In the genomic region with DNA sequence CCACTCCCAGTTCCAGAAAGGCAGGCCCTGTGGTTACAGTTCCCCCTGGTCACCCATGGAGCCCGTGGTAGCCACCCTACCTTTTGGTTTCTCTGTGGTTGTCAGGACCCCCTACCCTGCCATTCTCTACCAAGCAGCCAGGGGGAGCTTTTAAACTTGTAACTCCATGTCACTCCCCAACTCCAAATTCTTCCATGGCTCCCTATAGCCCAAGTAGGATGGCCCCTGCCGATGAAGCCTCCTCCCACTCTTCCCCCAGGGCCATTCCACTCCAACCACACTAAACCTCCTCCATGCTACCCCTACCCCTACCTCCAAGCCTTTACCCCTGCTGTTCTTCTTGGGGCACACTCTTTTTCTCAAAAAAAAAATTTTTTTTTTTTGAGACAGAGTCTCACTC, we compare ENCODE assay signal across 9 cellular contexts. TPM values are rescaled to one million over a fixed set of nuclear protein-coding genes. Genes with fewer than 3 reads are reported as not detected.
DNase-seq lines count a peak whose midpoint lies in the region; ATAC-seq, FAIRE-seq and TF ChIP-seq lines count a peak whose summit lies in the region.
"Had no signal": no experiment of that assay in that cellular context is flagged by ENCODE, and none has a peak within 500 bp of the region (broad histone marks: within the 10 kb centered on the region; RNA-seq: fewer than 3 reads in every experiment).

No MANE protein-coding gene starts in this region.

- H3K4me1 Mint-ChIP-seq in activated naive CD4-positive, alpha-beta T cell treated with anti-CD3 and anti-CD28 coated beads for 36 hours (ENCODE audit: low read depth), result peaks cover 12% of the 10 kb centered on the region

- H3K27me3 Mint-ChIP-seq in activated naive CD4-positive, alpha-beta T cell treated with anti-CD3 and anti-CD28 coated beads for 36 hours (ENCODE audit: low read depth), result no peaks in the 10 kb centered on the region

- H3K27ac Mint-ChIP-seq in activated naive CD4-positive, alpha-beta T cell treated with anti-CD3 and anti-CD28 coated beads for 36 hours, result no peak overlapping the region

- H3K36me3 ChIP-seq in keratinocyte (ENCODE audit: control insufficient read depth in 2 of 2, extremely low read depth in 1 of 2, insufficient read depth in 2 of 2, low read length in 2 of 2) (no peaks in the 10 kb centered on the region), suprapubic skin (peaks cover 8% of the 10 kb centered on the region)

- no peak overlapping the region for H3K9ac ChIP-seq in keratinocyte (ENCODE audit: control insufficient read depth, extremely low read depth, insufficient read depth, low read length)

- no peaks in the 10 kb centered on the region for H3K27me3 ChIP-seq in keratinocyte (ENCODE audit: control insufficient read depth, extremely low read depth, insufficient read depth, low read length)
- no peaks in the 10 kb centered on the region for H3K27me3 ChIP-seq in suprapubic skin

- no peak for FAIRE-seq in keratinocyte (lab: Jason Lieb, UNC)
- FAIRE-seq: frontal cortex had no signal

- no peaks in the 10 kb centered on the region for H3K9me3 ChIP-seq in keratinocyte (ENCODE audit: control insufficient read depth, low read depth, low read length)
- H3K9me3 ChIP-seq in suprapubic skin, result no peaks in the 10 kb centered on the region

- no peak for TF ChIP-seq EP300 in suprapubic skin (IDR thresholded peaks at IDR 0.05)

- no peaks in the 10 kb centered on the region for H3K79me2 ChIP-seq in keratinocyte (ENCODE audit: control insufficient read depth, insufficient read depth, low read length)

- no peaks in the 10 kb centered on the region for H3K9me1 ChIP-seq in keratinocyte (ENCODE audit: control insufficient read depth, extremely low read depth, insufficient read depth, low read length)

- CTCF ChIA-PET in activated naive CD4-positive, alpha-beta T cell treated with anti-CD3 and anti-CD28 coated beads for 36 hours (lab: Charles Lee), result interaction anchor here (0.6 to 9.0 kb wide), 7 partner anchors 9 to 154 kb away, joined by 3 to 58 read pairs (median 4); a partner anchor contains a TSS

- H3K4me2 ChIP-seq in keratinocyte (ENCODE audit: control insufficient read depth, extremely low read depth, insufficient read depth, low read depth, low read length), result no peak overlapping the region

- dilution Hi-C loops in keratinocyte (cut with MboI; ENCODE audit: extremely low pct_ligation_motif_present, low sequenced_read_pairs), result no loop called here

- peak; percentile 42 to 49 (median 42) for TF ChIP-seq CTCF in keratinocyte (optimal IDR thresholded peaks at IDR 0.05 in 1 of 3, IDR thresholded peaks at IDR 0.05 in 1 of 3, conservative IDR thresholded peaks at IDR 0.05 in 1 of 3; ENCODE audit: extremely low read depth in 1 of 3, insufficient read depth in 2 of 3, low read length in 3 of 3)
- TF ChIP-seq CTCF in suprapubic skin (IDR thresholded peaks at IDR 0.05), result peak; percentile 19 to 44

- ATAC-seq in GM21619 (IDR thresholded peaks at IDR 0.05; ENCODE audit: unreplicated experiment), result no peak

- no peaks in the 10 kb centered on the region for H4K20me1 ChIP-seq in keratinocyte (ENCODE audit: control insufficient read depth, extremely low read depth, insufficient read depth, low read length)

- WGBS in suprapubic skin, result 44% methylated on average over 2 of the region's 2 CpGs

- peak; percentile 27 for DNase-seq in stimulated activated CD4-positive, alpha-beta T cell treated with anti-CD3 and anti-CD28 coated beads, Interleukin-1b, Interleukin-23, amount 100 ng/mL, for 48 hours
- no peak for DNase-seq in stimulated activated CD4-positive, alpha-beta T cell treated with anti-CD3 and anti-CD28 coated beads, Interleukin-2, amount 100 ng/mL, for 48 hours
- DNase-seq in NCI-H82 (lab: John Stamatoyannopoulos, UW), result peak; percentile 64
- DNase-seq in activated naive CD4-positive, alpha-beta T cell treated with anti-CD3 and anti-CD28 coated beads for 36 hours, result peak; percentile 64
- no peak for DNase-seq in keratinocyte (ENCODE audit: low read depth, low spot score)
- DNase-seq in suprapubic skin (ENCODE audit: low spot score in 2 of 2), result no peak
- no peak for DNase-seq in COLO829 (ENCODE audit: low spot score)

- no peak overlapping the region for H3K27ac ChIP-seq in keratinocyte (ENCODE audit: control insufficient read depth, insufficient read depth, low read length)
- peak overlapping the region; percentile 90 for H3K27ac ChIP-seq in suprapubic skin

- peak overlapping the region; percentile 16 for H3K4me3 Mint-ChIP-seq in activated naive CD4-positive, alpha-beta T cell treated with anti-CD3 and anti-CD28 coated beads for 36 hours

- no peak for TF ChIP-seq POLR2A in suprapubic skin (IDR thresholded peaks at IDR 0.05)

- intact Hi-C loops in activated naive CD4-positive, alpha-beta T cell treated with anti-CD3 and anti-CD28 coated beads for 36 hours (cut with micrococcal nuclease), result loop anchor here (1.0 kb wide), 2 partner anchors 21 to 124 kb away; no protein-coding TSS in a partner anchor

- peaks cover 3% of the 10 kb centered on the region for H3K36me3 Mint-ChIP-seq in activated naive CD4-positive, alpha-beta T cell treated with anti-CD3 and anti-CD28 coated beads for 36 hours (ENCODE audit: low read depth)

- no peaks in the 10 kb centered on the region for H3K9me3 Mint-ChIP-seq in activated naive CD4-positive, alpha-beta T cell treated with anti-CD3 and anti-CD28 coated beads for 36 hours

- H3K4me3 ChIP-seq in keratinocyte (ENCODE audit: control insufficient read depth in 2 of 3, extremely low read depth in 1 of 3, insufficient read depth in 2 of 3, low read depth in 1 of 3, low read length in 3 of 3), result no peak overlapping the region
- peak overlapping the region; percentile 87 for H3K4me3 ChIP-seq in suprapubic skin

- H3K4me1 ChIP-seq in keratinocyte (ENCODE audit: control insufficient read depth, extremely low read depth, insufficient read depth, low read length) (no peaks in the 10 kb centered on the region), suprapubic skin (peaks cover 55% of the 10 kb centered on the region)

- H2AFZ ChIP-seq in keratinocyte (ENCODE audit: control insufficient read depth, low read length), result no peak overlapping the region

RNA-seq across cellular contexts. Expression of a gene that starts 2.2 kb away (rescaled TPM):
- total RNA-seq in activated naive CD4-positive, alpha-beta T cell treated with anti-CD3 and anti-CD28 coated beads for 36 hours, result 1 to 10 TPM; 3.4 TPM
- 1.6 to 2.6 TPM (median 2.2 TPM) in 3 replicates for polyA plus RNA-seq in keratinocyte
- 0.26 TPM for polyA plus RNA-seq in keratinocyte (2011; ENCODE audit: low read depth)
- polyA plus RNA-seq in keratinocyte (2011; cell fraction: cytosol; rRNA removed), result 1.9 and 2.6 TPM in 2 replicates
- 2.4 and 3.1 TPM in 2 replicates for polyA plus RNA-seq in keratinocyte (2011; cell fraction: nucleus; rRNA removed)
- polyA plus RNA-seq in keratinocyte (2012; ENCODE audit: low replicate concordance), result 2.1 and 2.6 TPM in 2 replicates
- 6.7 to 13.0 TPM (median 11.7 TPM) in 3 replicates for polyA minus RNA-seq in keratinocyte
- 12.1 TPM for polyA minus RNA-seq in keratinocyte (2011; cell fraction: cytosol; rRNA and poly(A)+ RNA removed)
- 4.4 and 4.7 TPM in 2 replicates for polyA minus RNA-seq in keratinocyte (2011; cell fraction: nucleus; rRNA and poly(A)+ RNA removed)
- total RNA-seq in suprapubic skin, result 1 to 10 TPM; 3.9 to 9.9 (median 8.6) TPM

RNA-seq across cellular contexts. Expression of a gene that starts 23.1 kb away (rescaled TPM):
- total RNA-seq in activated naive CD4-positive, alpha-beta T cell treated with anti-CD3 and anti-CD28 coated beads for 36 hours, result 100 to 1,000 TPM; 115 to 116 TPM
- 29.4 to 58.1 TPM (median 43.0 TPM) in 3 replicates for polyA plus RNA-seq in keratinocyte
- 14.1 TPM for polyA plus RNA-seq in keratinocyte (2011; ENCODE audit: low read depth)
- polyA plus RNA-seq in keratinocyte (2011; cell fraction: cytosol; rRNA removed), result 39.8 and 76.5 TPM in 2 replicates
- 41.3 and 60.9 TPM in 2 replicates for polyA plus RNA-seq in keratinocyte (2011; cell fraction: nucleus; rRNA removed)
- polyA plus RNA-seq in keratinocyte (2012; ENCODE audit: low replicate concordance), result 55.0 and 77.2 TPM in 2 replicates
- 15.5 to 72.9 TPM (median 16.8 TPM) in 3 replicates for polyA minus RNA-seq in keratinocyte
- 53.5 TPM for polyA minus RNA-seq in keratinocyte (2011; cell fraction: cytosol; rRNA and poly(A)+ RNA removed)
- polyA minus RNA-seq in keratinocyte (2011; cell fraction: nucleus; rRNA and poly(A)+ RNA removed), result 13.9 and 17.1 TPM in 2 replicates
- total RNA-seq in suprapubic skin, result 100 to 1,000 TPM in 1 of 4 donors, 10 to 100 TPM in 3; 53.3 to 108 (median 77.3) TPM

RNA-seq across cellular contexts. Expression of a gene that starts 34.2 kb away (rescaled TPM):
- total RNA-seq in activated naive CD4-positive, alpha-beta T cell treated with anti-CD3 and anti-CD28 coated beads for 36 hours, result 100 to 1,000 TPM; 365 to 371 TPM
- polyA plus RNA-seq in keratinocyte, result 18.1 to 52.0 TPM (median 51.7 TPM) in 3 replicates
- 64.4 TPM for polyA plus RNA-seq in keratinocyte (2011; ENCODE audit: low read depth)
- polyA plus RNA-seq in keratinocyte (2011; cell fraction: cytosol; rRNA removed), result 24.8 and 28.3 TPM in 2 replicates
- 83.0 and 95.9 TPM in 2 replicates for polyA plus RNA-seq in keratinocyte (2011; cell fraction: nucleus; rRNA removed)
- polyA plus RNA-seq in keratinocyte (2012; ENCODE audit: low replicate concordance), result 14.1 and 72.2 TPM in 2 replicates
- 19.6 to 74.5 TPM (median 52.1 TPM) in 3 replicates for polyA minus RNA-seq in keratinocyte
- polyA minus RNA-seq in keratinocyte (2011; cell fraction: cytosol; rRNA and poly(A)+ RNA removed), result 36.6 TPM
- 34.3 and 39.0 TPM in 2 replicates for polyA minus RNA-seq in keratinocyte (2011; cell fraction: nucleus; rRNA and poly(A)+ RNA removed)
- total RNA-seq in suprapubic skin, result 10 to 100 TPM; 36.1 to 54.4 (median 44.2) TPM

RNA-seq across cellular contexts. Expression of a gene that starts 42.0 kb away (rescaled TPM):
- total RNA-seq in activated naive CD4-positive, alpha-beta T cell treated with anti-CD3 and anti-CD28 coated beads for 36 hours, result 10 to 100 TPM; 11.5 to 12.0 TPM
- 0.30 to 0.56 TPM (median 0.35 TPM) in 3 replicates for polyA plus RNA-seq in keratinocyte
- polyA plus RNA-seq in keratinocyte (2011; ENCODE audit: low read depth), result 1.3 TPM
- 0.29 and 0.57 TPM in 2 replicates for polyA plus RNA-seq in keratinocyte (2011; cell fraction: cytosol; rRNA removed)
- polyA plus RNA-seq in keratinocyte (2011; cell fraction: nucleus; rRNA removed), result 2.2 and 2.9 TPM in 2 replicates
- polyA plus RNA-seq in keratinocyte (2012; ENCODE audit: low replicate concordance), result 0.48 and 0.51 TPM in 2 replicates
- 0.30 to 0.42 TPM in 2 of 3 replicates, not detected in the other for polyA minus RNA-seq in keratinocyte
- 2.7 TPM for polyA minus RNA-seq in keratinocyte (2011; cell fraction: cytosol; rRNA and poly(A)+ RNA removed)
- 2.3 and 2.5 TPM in 2 replicates for polyA minus RNA-seq in keratinocyte (2011; cell fraction: nucleus; rRNA and poly(A)+ RNA removed)
- total RNA-seq in suprapubic skin, result 10 to 100 TPM in 2 of 4 donors, 1 to 10 TPM in 2; 9.1 to 11.1 (median 9.6) TPM

RNA-seq across cellular contexts. Expression of a gene that starts 57.8 kb away (rescaled TPM):
- not detected for total RNA-seq in activated naive CD4-positive, alpha-beta T cell treated with anti-CD3 and anti-CD28 coated beads for 36 hours
- 0.18 to 0.35 TPM (median 0.25 TPM) in 3 replicates for polyA plus RNA-seq in keratinocyte
- not detected for polyA plus RNA-seq in keratinocyte (2011; ENCODE audit: low read depth)
- polyA plus RNA-seq in keratinocyte (2011; cell fraction: cytosol; rRNA removed), result 0.11 and 0.38 TPM in 2 replicates
- 0.21 and 0.23 TPM in 2 replicates for polyA plus RNA-seq in keratinocyte (2011; cell fraction: nucleus; rRNA removed)
- 0.16 and 0.23 TPM in 2 replicates for polyA plus RNA-seq in keratinocyte (2012; ENCODE audit: low replicate concordance)
- 0.43 to 0.49 TPM in 2 of 3 replicates, not detected in the other for polyA minus RNA-seq in keratinocyte
- not detected for polyA minus RNA-seq in keratinocyte (2011; cell fraction: cytosol; rRNA and poly(A)+ RNA removed)
- not detected in 2 replicates for polyA minus RNA-seq in keratinocyte (2011; cell fraction: nucleus; rRNA and poly(A)+ RNA removed)
- not detected for total RNA-seq in suprapubic skin

Comparison
In these comparisons a context has a peak if more than half of its experiments do, and no peak if none do; other contexts are left out.
1. DNase-seq: peak in stimulated activated CD4-positive, alpha-beta T cell treated with anti-CD3 and anti-CD28 coated beads, Interleukin-1b, Interleukin-23, amount 100 ng/mL, for 48 hours (single experiment), NCI-H82 (single experiment) and activated naive CD4-positive, alpha-beta T cell treated with anti-CD3 and anti-CD28 coated beads for 36 hours (single experiment); none in stimulated activated CD4-positive, alpha-beta T cell treated with anti-CD3 and anti-CD28 coated beads, Interleukin-2, amount 100 ng/mL, for 48 hours (0 of 2), keratinocyte (single experiment), suprapubic skin (0 of 2) and COLO829 (single experiment).
2. RNA of a gene that starts 34.2 kb away (total RNA-seq): 365 to 371 TPM in activated naive CD4-positive, alpha-beta T cell treated with anti-CD3 and anti-CD28 coated beads for 36 hours; 36.1 to 54.4 TPM in suprapubic skin; every median in the first group is over 4 times any median in the second.